Comparison of ENCODE assay signal across 27 cellular contexts in the genomic region with DNA sequence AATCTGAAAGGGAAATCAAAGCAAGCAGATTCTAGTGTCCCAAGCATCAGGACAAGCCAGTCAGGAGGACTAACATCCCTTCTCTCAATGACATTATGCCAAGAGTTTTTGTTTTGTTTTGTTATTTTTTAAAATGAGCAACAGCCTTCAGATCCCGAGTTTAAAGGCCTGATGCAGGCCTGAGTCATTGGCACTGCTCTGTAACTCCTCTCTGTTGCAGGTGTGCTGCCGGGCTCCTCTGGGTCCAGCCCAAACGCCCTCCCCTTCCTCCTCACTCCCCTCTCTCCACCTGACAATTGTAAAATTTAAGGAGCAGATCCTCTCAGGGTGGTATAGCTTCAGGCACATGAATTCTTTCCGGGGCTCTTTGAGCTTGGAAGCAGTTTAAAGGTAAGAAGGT.
"Had no signal": no experiment of that assay in that cellular context is flagged by ENCODE, and none has a peak within 500 bp of the region (broad histone marks: within the 10 kb centered on the region; RNA-seq: fewer than 3 reads in every experiment).

No MANE protein-coding gene starts in this region.

- FAIRE-seq: endometrium, islet of Langerhans had no signal

- H3K9me3 Mint-ChIP-seq: nephron; stimulated activated naive CD8-positive, alpha-beta T cell treated with anti-CD3 and anti-CD28 coated beads, Interleukin-15, amount 100 ng/mL, for 72 hours had no signal

- H3K27me3 ChIP-seq: gastroesophageal sphincter, heart right ventricle, left lung, sigmoid colon, suprapubic skin, transverse colon, upper lobe of right lung, uterus had no signal

- ATAC-seq: effector memory CD8-positive, alpha-beta T cell; gastroesophageal sphincter; heart right ventricle; left cardiac atrium; left lung; naive thymus-derived CD4-positive, alpha-beta T cell; psoas muscle; right cardiac atrium; stimulated activated naive CD8-positive, alpha-beta T cell treated with anti-CD3 and anti-CD28 coated beads, Interleukin-15, amount 100 ng/mL, for 72 hours; upper lobe of right lung had no signal

- H3K9me3 ChIP-seq: gastroesophageal sphincter, heart right ventricle, left lung, psoas muscle, sigmoid colon, suprapubic skin, transverse colon, upper lobe of right lung, uterus had no signal

- H3K27me3 Mint-ChIP-seq: effector memory CD8-positive, alpha-beta T cell; stimulated activated naive CD8-positive, alpha-beta T cell treated with anti-CD3 and anti-CD28 coated beads, Interleukin-15, amount 100 ng/mL, for 72 hours had no signal

- H3K4me1 Mint-ChIP-seq: naive thymus-derived CD4-positive, alpha-beta T cell; stimulated activated naive CD8-positive, alpha-beta T cell treated with anti-CD3 and anti-CD28 coated beads, Interleukin-15, amount 100 ng/mL, for 72 hours had no signal

- DNase-seq: cortex of kidney; effector memory CD8-positive, alpha-beta T cell; foreskin fibroblast; heart right ventricle; hippocampal formation; left cardiac atrium; left lung; mesendoderm; midbrain; naive thymus-derived CD4-positive, alpha-beta T cell; nucleus accumbens; psoas muscle; right cardiac atrium; sigmoid colon; stimulated activated CD4-positive, alpha-beta T cell treated with anti-CD3 and anti-CD28 coated beads, Interleukin-15, amount 100 ng/mL, for 24 hours; stimulated activated CD4-positive, alpha-beta T cell treated with anti-CD3 and anti-CD28 coated beads, Interleukin-4, amount 100 ng/mL, for 1 hour; stimulated activated CD8-positive, alpha-beta memory T cell treated with anti-CD3 and anti-CD28 coated beads, Interleukin-4, amount 100 ng/mL, for 48 hours; stimulated activated naive CD4-positive, alpha-beta T cell; stimulated activated naive CD8-positive, alpha-beta T cell treated with anti-CD3 and anti-CD28 coated beads, Interleukin-15, amount 100 ng/mL, for 72 hours; transverse colon; upper lobe of right lung; uterus had no signal

- H3K36me3 Mint-ChIP-seq: naive thymus-derived CD4-positive, alpha-beta T cell had no signal

- H3K36me3 ChIP-seq: gastroesophageal sphincter, heart right ventricle, left lung, sigmoid colon, suprapubic skin, transverse colon, upper lobe of right lung, uterus had no signal

- H3K4me3 Mint-ChIP-seq: effector memory CD8-positive, alpha-beta T cell; naive thymus-derived CD4-positive, alpha-beta T cell; nephron; stimulated activated naive CD8-positive, alpha-beta T cell treated with anti-CD3 and anti-CD28 coated beads, Interleukin-15, amount 100 ng/mL, for 72 hours had no signal

- H3K4me3 ChIP-seq: gastroesophageal sphincter, heart right ventricle, left lung, psoas muscle, sigmoid colon, suprapubic skin, transverse colon, upper lobe of right lung, uterus had no signal

- H3K4me1 ChIP-seq: gastroesophageal sphincter, heart right ventricle, left lung, psoas muscle, sigmoid colon, suprapubic skin, transverse colon, upper lobe of right lung, uterus had no signal

- H3K27ac Mint-ChIP-seq: effector memory CD8-positive, alpha-beta T cell; naive thymus-derived CD4-positive, alpha-beta T cell; nephron; stimulated activated naive CD8-positive, alpha-beta T cell treated with anti-CD3 and anti-CD28 coated beads, Interleukin-15, amount 100 ng/mL, for 72 hours had no signal

- H3K27ac ChIP-seq: gastroesophageal sphincter, heart right ventricle, left lung, psoas muscle, sigmoid colon, suprapubic skin, transverse colon, upper lobe of right lung, uterus had no signal
